ENCODE assay signal across 22 cellular contexts in genomic region chr13:23367907-23368306, GRCh38.
"Had no signal": no experiment of that assay in that cellular context is flagged by ENCODE, and none has a peak within 500 bp of the region (broad histone marks: within the 10 kb centered on the region; RNA-seq: fewer than 3 reads in every experiment).

No MANE protein-coding gene starts in this region.

- H3K4me3 ChIP-seq: colonic mucosa, coronary artery, dorsolateral prefrontal cortex, esophagus muscularis mucosa, esophagus squamous epithelium, gastrocnemius medialis, gastroesophageal sphincter had no signal

- H3K9me3 ChIP-seq: colonic mucosa, esophagus muscularis mucosa, esophagus squamous epithelium, gastrocnemius medialis, gastroesophageal sphincter had no signal

- DNase-seq: colonic mucosa; cortex of kidney; dermis blood vessel endothelial cell; dorsolateral prefrontal cortex; effector CD4-positive, alpha-beta T cell; effector CD8-positive, alpha-beta T cell; effector memory CD4-positive, alpha-beta T cell; effector memory CD8-positive, alpha-beta T cell; endodermal cell; erythroblast; esophagus squamous epithelium; foreskin fibroblast; foreskin keratinocyte; foreskin melanocyte; gastrocnemius medialis; glutamatergic neuron; head of caudate nucleus had no signal

- H3K27ac ChIP-seq: colonic mucosa, coronary artery, dorsolateral prefrontal cortex, epithelial cell of prostate, esophagus muscularis mucosa, esophagus squamous epithelium, foreskin keratinocyte, gastrocnemius medialis, gastroesophageal sphincter had no signal

- ATAC-seq: effector memory CD8-positive, alpha-beta T cell; esophagus mucosa; foreskin keratinocyte; gastrocnemius medialis; gastroesophageal sphincter had no signal

- H3K4me1 ChIP-seq: colonic mucosa, foreskin keratinocyte had no signal

- H3K36me3 ChIP-seq: colonic mucosa had no signal

- H3K27me3 ChIP-seq: colonic mucosa, dorsolateral prefrontal cortex, esophagus muscularis mucosa, esophagus squamous epithelium, foreskin keratinocyte, gastrocnemius medialis, gastroesophageal sphincter had no signal
